In genomic region chr6:96304997-96305396, GRCh38 we compare ENCODE assay signal across 13 cellular contexts.
DNase-seq lines count a peak whose midpoint lies in the region; ATAC-seq, FAIRE-seq and TF ChIP-seq lines count a peak whose summit lies in the region.
"Had no signal": no experiment of that assay in that cellular context is flagged by ENCODE, and none has a peak within 500 bp of the region (broad histone marks: within the 10 kb centered on the region; RNA-seq: fewer than 3 reads in every experiment).

No MANE protein-coding gene starts in this region.

- no peaks in the 10 kb centered on the region for H3K27me3 ChIP-seq in left ventricle myocardium inferior (ENCODE audit: low read depth)

- CTCF ChIA-PET in activated CD4-positive, alpha-beta memory T cell treated with anti-CD3 and anti-CD28 coated beads for 36 hours (lab: Charles Lee), result no interaction called here

- no peak overlapping the region for H3K4me3 Mint-ChIP-seq in activated CD4-positive, alpha-beta memory T cell treated with anti-CD3 and anti-CD28 coated beads for 36 hours
- no peak overlapping the region for H3K4me3 Mint-ChIP-seq in activated T-cell treated with anti-CD3 and anti-CD28 coated beads, Interleukin-2, amount 50 U/mL, for 24 hours
- H3K4me3 Mint-ChIP-seq: stimulated activated naive CD8-positive, alpha-beta T cell treated with anti-CD3 and anti-CD28 coated beads, Interleukin-15, Interleukin-2, amounts not matched to agents 100 ng/mL and 50 ng/mL, for 24 hours had no signal

- no peaks in the 10 kb centered on the region for H3K4me1 ChIP-seq in left ventricle myocardium inferior
- H3K4me1 ChIP-seq: HAP-1 had no signal

- intact Hi-C loops in left ventricle myocardium inferior (cut with micrococcal nuclease), result no loop called here
- intact Hi-C loops in activated CD4-positive, alpha-beta memory T cell treated with anti-CD3 and anti-CD28 coated beads for 36 hours (cut with micrococcal nuclease), result loop anchor here (5.0 kb wide), 1 partner anchor 162 kb away; no protein-coding TSS in a partner anchor

- H3K4me3 ChIP-seq in left ventricle myocardium inferior, result no peak overlapping the region
- H3K4me3 ChIP-seq: HAP-1, lung had no signal

- ATAC-seq in GM19455 (IDR thresholded peaks at IDR 0.05; ENCODE audit: unreplicated experiment) (peak; percentile 90), HG02943 (IDR thresholded peaks at IDR 0.05; ENCODE audit: low read depth, unreplicated experiment) (peak; percentile 88)

- H3K9me3 Mint-ChIP-seq in activated CD4-positive, alpha-beta memory T cell treated with anti-CD3 and anti-CD28 coated beads for 36 hours, result no peaks in the 10 kb centered on the region
- H3K9me3 Mint-ChIP-seq in activated T-cell treated with anti-CD3 and anti-CD28 coated beads, Interleukin-2, amount 50 U/mL, for 24 hours, result no peaks in the 10 kb centered on the region

- peaks cover 2% of the 10 kb centered on the region for H3K4me1 Mint-ChIP-seq in activated CD4-positive, alpha-beta memory T cell treated with anti-CD3 and anti-CD28 coated beads for 36 hours (ENCODE audit: low read depth)
- H3K4me1 Mint-ChIP-seq in activated T-cell treated with anti-CD3 and anti-CD28 coated beads, Interleukin-2, amount 50 U/mL, for 24 hours (ENCODE audit: low read depth), result peaks cover 2% of the 10 kb centered on the region

- H3K27ac Mint-ChIP-seq in activated CD4-positive, alpha-beta memory T cell treated with anti-CD3 and anti-CD28 coated beads for 36 hours, result no peak overlapping the region
- H3K27ac Mint-ChIP-seq in activated T-cell treated with anti-CD3 and anti-CD28 coated beads, Interleukin-2, amount 50 U/mL, for 24 hours, result no peak overlapping the region
- H3K27ac Mint-ChIP-seq: stimulated activated naive CD8-positive, alpha-beta T cell treated with anti-CD3 and anti-CD28 coated beads, Interleukin-15, Interleukin-2, amounts not matched to agents 100 ng/mL and 50 ng/mL, for 24 hours had no signal

- no peaks in the 10 kb centered on the region for H3K36me3 ChIP-seq in left ventricle myocardium inferior
- H3K36me3 ChIP-seq: HAP-1 had no signal

- H3K36me3 Mint-ChIP-seq in activated CD4-positive, alpha-beta memory T cell treated with anti-CD3 and anti-CD28 coated beads for 36 hours, result no peaks in the 10 kb centered on the region
- H3K36me3 Mint-ChIP-seq in activated T-cell treated with anti-CD3 and anti-CD28 coated beads, Interleukin-2, amount 50 U/mL, for 24 hours (ENCODE audit: low read depth), result no peaks in the 10 kb centered on the region

- H3K27ac ChIP-seq in left ventricle myocardium inferior (replicated peaks), result no peak overlapping the region

- POLR2A ChIA-PET in activated CD4-positive, alpha-beta memory T cell treated with anti-CD3 and anti-CD28 coated beads for 36 hours (lab: Charles Lee), result no interaction called here

- no peak for TF ChIP-seq CTCF in left ventricle myocardium inferior (IDR thresholded peaks at IDR 0.05; ENCODE audit: borderline replicate concordance)

- FAIRE-seq in GM18507 (lab: Jason Lieb, UNC) (peak; percentile 33), frontal cortex (lab: Jason Lieb, UNC) (no peak)

- H3K9me3 ChIP-seq in left ventricle myocardium inferior (replicated peaks), result peaks cover 7% of the 10 kb centered on the region
- H3K9me3 ChIP-seq: HAP-1 had no signal

- DNase-seq in GM18507 (ENCODE audit: extremely low spot score, insufficient read length, low read depth), result no peak
- peak; percentile 12 for DNase-seq in NCI-H460 (ENCODE audit: extremely low read depth, low read depth)
- no peak for DNase-seq in left ventricle myocardium inferior
- no peak for DNase-seq in activated CD4-positive, alpha-beta memory T cell treated with anti-CD3 and anti-CD28 coated beads for 36 hours
- no peak for DNase-seq in frontal cortex (ENCODE audit: low spot score in 2 of 2)
- no peak for DNase-seq in activated T-cell treated with anti-CD3 and anti-CD28 coated beads, Interleukin-2, amount 50 U/mL, for 24 hours
- DNase-seq: foreskin melanocyte, NCI-H187 had no signal

- no peaks in the 10 kb centered on the region for H3K27me3 Mint-ChIP-seq in activated CD4-positive, alpha-beta memory T cell treated with anti-CD3 and anti-CD28 coated beads for 36 hours
- no peaks in the 10 kb centered on the region for H3K27me3 Mint-ChIP-seq in activated T-cell treated with anti-CD3 and anti-CD28 coated beads, Interleukin-2, amount 50 U/mL, for 24 hours
